Comparison of ENCODE assay signal across 2 cellular contexts in the genomic region with DNA sequence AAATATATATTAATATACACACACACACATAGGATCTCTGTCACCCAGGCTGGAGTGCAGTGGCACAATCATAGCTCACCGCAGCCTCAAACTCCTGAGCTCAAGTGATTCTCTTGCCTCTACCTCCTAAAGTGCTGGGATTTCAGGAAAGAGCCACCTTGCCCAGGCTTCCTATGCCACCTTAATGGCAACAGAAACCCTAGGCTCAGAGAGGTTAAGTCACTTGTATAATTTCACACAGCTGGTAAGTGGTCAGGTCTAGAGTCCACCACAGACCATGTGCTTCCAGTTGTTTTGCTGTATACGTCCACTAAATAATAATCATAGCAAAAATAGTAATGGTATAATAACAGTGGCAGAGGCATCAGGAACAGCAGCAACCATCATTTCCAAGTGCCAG.
TF ChIP-seq lines count a peak whose summit lies in the region.

No MANE protein-coding gene starts in this region.

TF ChIP-seq in K562, 482 proteins besides CTCF, POLR2A, EP300 and RAD21:
- TF ChIP-seq ZNF146 (CRISPR knock-in tag; IDR thresholded peaks at IDR 0.05; ENCODE audit: unreplicated experiment) (no peak), SIN3A (IDR thresholded peaks at IDR 0.05; ENCODE audit: borderline replicate concordance in 2 of 2, control insufficient read depth in 1 of 2, low read depth in 2 of 2, low read length in 2 of 2) (no peak), ZNF12 (CRISPR knock-in tag; IDR thresholded peaks at IDR 0.05) (no peak), CSDE1 (IDR thresholded peaks at IDR 0.05) (no peak), RBM25 (IDR thresholded peaks at IDR 0.05; ENCODE audit: low read depth, low read length, severe bottlenecking) (peak; percentile 73), KDM1A (IDR thresholded peaks at IDR 0.05) (peak in 1 of 2 experiments; percentile 22; a peak in 1 of 4 replicates), HOXB6 (CRISPR knock-in tag; IDR thresholded peaks at IDR 0.05; ENCODE audit: borderline replicate concordance) (no peak), GATA2 (CRISPR knock-in tag; IDR thresholded peaks at IDR 0.05) (no peak), BRD4 (IDR thresholded peaks at IDR 0.05) (no peak), TSC22D4 (tag; IDR thresholded peaks at IDR 0.05) (no peak), BCOR (IDR thresholded peaks at IDR 0.05) (peak; percentile 77), MYC (IDR thresholded peaks at IDR 0.05; ENCODE audit: low read depth, low read length) (no peak), MYC (CRISPR knock-in tag; IDR thresholded peaks at IDR 0.05; ENCODE audit: borderline replicate concordance, low read depth) (no peak), ZFP36 (IDR thresholded peaks at IDR 0.05; ENCODE audit: low read depth, low read length, partially characterized antibody) (peak; percentile 45), SNIP1 (IDR thresholded peaks at IDR 0.05; ENCODE audit: low read depth) (no peak)
- TF ChIP-seq, protein P1, sequence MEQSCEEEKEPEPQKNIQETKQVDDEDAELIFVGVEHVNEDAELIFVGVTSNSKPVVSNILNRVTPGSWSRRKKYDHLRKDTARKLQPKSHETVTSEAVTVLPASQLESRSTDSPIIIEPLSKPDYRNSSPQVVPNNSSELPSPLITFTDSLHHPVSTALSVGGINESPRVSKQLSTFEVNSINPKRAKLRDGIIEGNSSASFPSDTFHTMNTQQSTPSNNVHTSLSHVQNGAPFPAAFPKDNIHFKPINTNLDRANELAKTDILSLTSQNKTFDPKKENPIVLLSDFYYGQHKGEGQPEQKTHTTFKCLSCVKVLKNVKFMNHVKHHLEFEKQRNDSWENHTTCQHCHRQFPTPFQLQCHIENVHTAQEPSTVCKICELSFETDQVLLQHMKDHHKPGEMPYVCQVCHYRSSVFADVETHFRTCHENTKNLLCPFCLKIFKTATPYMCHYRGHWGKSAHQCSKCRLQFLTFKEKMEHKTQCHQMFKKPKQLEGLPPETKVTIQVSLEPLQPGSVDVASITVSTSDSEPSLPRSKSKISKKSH (CRISPR knock-in tag; IDR thresholded peaks at IDR 0.05): no peak

TF ChIP-seq in WTC11, 78 proteins besides CTCF, POLR2A, EP300 and RAD21:
- TF ChIP-seq, protein P2, sequence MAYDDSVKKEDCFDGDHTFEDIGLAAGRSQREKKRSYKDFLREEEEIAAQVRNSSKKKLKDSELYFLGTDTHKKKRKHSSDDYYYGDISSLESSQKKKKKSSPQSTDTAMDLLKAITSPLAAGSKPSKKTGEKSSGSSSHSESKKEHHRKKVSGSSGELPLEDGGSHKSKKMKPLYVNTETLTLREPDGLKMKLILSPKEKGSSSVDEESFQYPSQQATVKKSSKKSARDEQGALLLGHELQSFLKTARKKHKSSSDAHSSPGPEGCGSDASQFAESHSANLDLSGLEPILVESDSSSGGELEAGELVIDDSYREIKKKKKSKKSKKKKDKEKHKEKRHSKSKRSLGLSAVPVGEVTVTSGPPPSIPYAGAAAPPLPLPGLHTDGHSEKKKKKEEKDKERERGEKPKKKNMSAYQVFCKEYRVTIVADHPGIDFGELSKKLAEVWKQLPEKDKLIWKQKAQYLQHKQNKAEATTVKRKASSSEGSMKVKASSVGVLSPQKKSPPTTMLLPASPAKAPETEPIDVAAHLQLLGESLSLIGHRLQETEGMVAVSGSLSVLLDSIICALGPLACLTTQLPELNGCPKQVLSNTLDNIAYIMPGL (CRISPR knock-in tag; IDR thresholded peaks at IDR 0.05): no peak
- TF ChIP-seq ZNF263 (CRISPR knock-in tag; IDR thresholded peaks at IDR 0.05; ENCODE audit: low read depth) (no peak), ZNF219 (CRISPR knock-in tag; IDR thresholded peaks at IDR 0.05; ENCODE audit: borderline replicate concordance) (no peak), PRRX2 (CRISPR knock-in tag; IDR thresholded peaks at IDR 0.05) (no peak), GTF2I (CRISPR knock-in tag; conservative IDR thresholded peaks at IDR 0.05) (no peak), CBFB (CRISPR knock-in tag; IDR thresholded peaks at IDR 0.05; ENCODE audit: low read depth) (no peak), NR3C1 (CRISPR knock-in tag; conservative IDR thresholded peaks at IDR 0.05; ENCODE audit: low read depth) (no peak), MYBL2 (CRISPR knock-in tag; IDR thresholded peaks at IDR 0.05) (no peak), NR2C2 (CRISPR knock-in tag; IDR thresholded peaks at IDR 0.05) (no peak), NFYB (CRISPR knock-in tag; conservative IDR thresholded peaks at IDR 0.05; ENCODE audit: low read depth) (no peak)
- TF ChIP-seq, protein P3, sequence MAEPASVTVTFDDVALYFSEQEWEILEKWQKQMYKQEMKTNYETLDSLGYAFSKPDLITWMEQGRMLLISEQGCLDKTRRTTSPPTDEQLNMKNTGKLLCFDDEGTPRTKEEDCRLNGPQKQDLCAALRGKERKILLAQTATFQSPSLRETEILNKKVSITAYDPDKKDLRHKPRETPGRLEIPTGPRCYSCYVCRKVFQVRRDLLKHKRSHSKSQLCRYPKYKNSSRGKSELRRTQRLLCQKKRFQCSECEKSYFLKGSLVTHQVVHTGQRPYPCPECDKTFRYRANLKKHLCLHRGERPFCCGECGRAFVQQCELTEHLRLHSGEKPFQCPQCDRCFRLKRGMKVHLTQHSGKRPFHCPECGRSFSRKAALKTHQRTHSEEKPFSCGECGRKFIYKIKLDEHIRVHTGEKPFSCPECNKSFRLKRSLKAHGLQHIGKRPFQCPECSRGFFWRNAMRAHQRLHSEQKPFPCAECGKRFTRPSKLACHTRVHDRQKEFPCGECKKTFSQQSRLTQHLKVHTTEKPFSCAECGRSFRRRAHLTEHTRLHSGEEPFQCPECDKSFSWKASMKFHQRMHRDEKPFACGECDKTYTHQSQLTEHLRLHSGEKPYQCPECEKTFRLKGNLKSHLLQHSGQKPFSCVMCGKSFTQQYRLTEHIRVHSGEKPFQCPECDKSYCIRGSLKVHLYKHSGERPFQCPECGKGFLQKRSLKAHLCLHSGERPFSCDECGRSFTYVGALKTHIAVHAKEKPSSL (CRISPR knock-in tag; conservative IDR thresholded peaks at IDR 0.05): no peak
- TF ChIP-seq, protein P4, sequence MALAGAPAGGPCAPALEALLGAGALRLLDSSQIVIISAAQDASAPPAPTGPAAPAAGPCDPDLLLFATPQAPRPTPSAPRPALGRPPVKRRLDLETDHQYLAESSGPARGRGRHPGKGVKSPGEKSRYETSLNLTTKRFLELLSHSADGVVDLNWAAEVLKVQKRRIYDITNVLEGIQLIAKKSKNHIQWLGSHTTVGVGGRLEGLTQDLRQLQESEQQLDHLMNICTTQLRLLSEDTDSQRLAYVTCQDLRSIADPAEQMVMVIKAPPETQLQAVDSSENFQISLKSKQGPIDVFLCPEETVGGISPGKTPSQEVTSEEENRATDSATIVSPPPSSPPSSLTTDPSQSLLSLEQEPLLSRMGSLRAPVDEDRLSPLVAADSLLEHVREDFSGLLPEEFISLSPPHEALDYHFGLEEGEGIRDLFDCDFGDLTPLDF (CRISPR knock-in tag; IDR thresholded peaks at IDR 0.05): no peak
- TF ChIP-seq, protein P5, sequence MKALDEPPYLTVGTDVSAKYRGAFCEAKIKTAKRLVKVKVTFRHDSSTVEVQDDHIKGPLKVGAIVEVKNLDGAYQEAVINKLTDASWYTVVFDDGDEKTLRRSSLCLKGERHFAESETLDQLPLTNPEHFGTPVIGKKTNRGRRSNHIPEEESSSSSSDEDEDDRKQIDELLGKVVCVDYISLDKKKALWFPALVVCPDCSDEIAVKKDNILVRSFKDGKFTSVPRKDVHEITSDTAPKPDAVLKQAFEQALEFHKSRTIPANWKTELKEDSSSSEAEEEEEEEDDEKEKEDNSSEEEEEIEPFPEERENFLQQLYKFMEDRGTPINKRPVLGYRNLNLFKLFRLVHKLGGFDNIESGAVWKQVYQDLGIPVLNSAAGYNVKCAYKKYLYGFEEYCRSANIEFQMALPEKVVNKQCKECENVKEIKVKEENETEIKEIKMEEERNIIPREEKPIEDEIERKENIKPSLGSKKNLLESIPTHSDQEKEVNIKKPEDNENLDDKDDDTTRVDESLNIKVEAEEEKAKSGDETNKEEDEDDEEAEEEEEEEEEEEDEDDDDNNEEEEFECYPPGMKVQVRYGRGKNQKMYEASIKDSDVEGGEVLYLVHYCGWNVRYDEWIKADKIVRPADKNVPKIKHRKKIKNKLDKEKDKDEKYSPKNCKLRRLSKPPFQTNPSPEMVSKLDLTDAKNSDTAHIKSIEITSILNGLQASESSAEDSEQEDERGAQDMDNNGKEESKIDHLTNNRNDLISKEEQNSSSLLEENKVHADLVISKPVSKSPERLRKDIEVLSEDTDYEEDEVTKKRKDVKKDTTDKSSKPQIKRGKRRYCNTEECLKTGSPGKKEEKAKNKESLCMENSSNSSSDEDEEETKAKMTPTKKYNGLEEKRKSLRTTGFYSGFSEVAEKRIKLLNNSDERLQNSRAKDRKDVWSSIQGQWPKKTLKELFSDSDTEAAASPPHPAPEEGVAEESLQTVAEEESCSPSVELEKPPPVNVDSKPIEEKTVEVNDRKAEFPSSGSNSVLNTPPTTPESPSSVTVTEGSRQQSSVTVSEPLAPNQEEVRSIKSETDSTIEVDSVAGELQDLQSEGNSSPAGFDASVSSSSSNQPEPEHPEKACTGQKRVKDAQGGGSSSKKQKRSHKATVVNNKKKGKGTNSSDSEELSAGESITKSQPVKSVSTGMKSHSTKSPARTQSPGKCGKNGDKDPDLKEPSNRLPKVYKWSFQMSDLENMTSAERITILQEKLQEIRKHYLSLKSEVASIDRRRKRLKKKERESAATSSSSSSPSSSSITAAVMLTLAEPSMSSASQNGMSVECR (CRISPR knock-in tag; IDR thresholded peaks at IDR 0.05; ENCODE audit: borderline replicate concordance): no peak
TF ChIP-seq in WTC11: peak in this region for 0.
